ENCODE assay signal across 13 cellular contexts in genomic region chr10:93224005-93224779, GRCh38.
DNase-seq lines count a peak whose midpoint lies in the region; ATAC-seq and TF ChIP-seq lines count a peak whose summit lies in the region.
"Had no signal": no experiment of that assay in that cellular context is flagged by ENCODE, and none has a peak within 500 bp of the region (broad histone marks: within the 10 kb centered on the region; RNA-seq: fewer than 3 reads in every experiment).

No MANE protein-coding gene starts in this region.

- CTCF ChIA-PET in A673 (lab: Charles Lee) = interaction anchor here (0.7 kb wide), 1 partner anchor 143 kb away, joined by 3 read pairs; no protein-coding TSS in a partner anchor

- H3K4me3 ChIP-seq in A673 (ENCODE audit: low read depth, low read length, poor library complexity, severe bottlenecking) (no peak overlapping the region), OCI-LY1 (ENCODE audit: low read depth, low read length, poor library complexity, severe bottlenecking) (no peak overlapping the region), fibroblast of villous mesenchyme (ENCODE audit: low read depth, low read length) (no peak overlapping the region)
- H3K4me3 ChIP-seq: BLaER1 treated with 17β-estradiol and CSF1 and Interleukin-3, amounts not matched to agents 10 nM and 100 nM had no signal

- no peaks in the 10 kb centered on the region for H3K9me3 ChIP-seq in A673 (ENCODE audit: low read depth, low read length, poor library complexity, severe bottlenecking)
- no peaks in the 10 kb centered on the region for H3K9me3 ChIP-seq in OCI-LY1 (ENCODE audit: low read length)
- H3K9me3 ChIP-seq: BLaER1 treated with 17β-estradiol and CSF1 and Interleukin-3, amounts not matched to agents 10 nM and 100 nM had no signal

- H3K27ac ChIP-seq in A673 (ENCODE audit: low read depth, low read length, poor library complexity, severe bottlenecking) = no peak overlapping the region
- H3K27ac ChIP-seq in OCI-LY1 (ENCODE audit: low read depth, low read length, poor library complexity, severe bottlenecking) = no peak overlapping the region
- H3K27ac ChIP-seq: BLaER1 treated with 17β-estradiol and CSF1 and Interleukin-3, amounts not matched to agents 10 nM and 100 nM; VCaP had no signal

- POLR2A ChIA-PET in A673 (lab: Charles Lee; ENCODE audit: low non-redundant PET) = no interaction called here

- no peaks in the 10 kb centered on the region for H4K20me1 ChIP-seq in OCI-LY1 (ENCODE audit: insufficient read depth, low read length)
- H4K20me1 ChIP-seq: BLaER1 treated with 17β-estradiol and CSF1 and Interleukin-3, amounts not matched to agents 10 nM and 100 nM had no signal

- no peaks in the 10 kb centered on the region for H3K9me2 ChIP-seq in OCI-LY1 (ENCODE audit: low read depth, low read length)

- intact Hi-C loops in A673 (cut with micrococcal nuclease; ENCODE audit: unreplicated experiment) = loop anchor here (5.0 kb wide), 1 partner anchor 128 kb away; no protein-coding TSS in a partner anchor

- H3K4me1 ChIP-seq in A673 (ENCODE audit: insufficient read depth, low read length, poor library complexity, severe bottlenecking) = no peaks in the 10 kb centered on the region
- H3K4me1 ChIP-seq in OCI-LY1 (ENCODE audit: insufficient read depth, low read length, severe bottlenecking) = no peaks in the 10 kb centered on the region
- H3K4me1 ChIP-seq: BLaER1 treated with 17β-estradiol and CSF1 and Interleukin-3, amounts not matched to agents 10 nM and 100 nM had no signal

- H3K9ac ChIP-seq in OCI-LY1 (ENCODE audit: low read length) = no peak overlapping the region
- H3K9ac ChIP-seq: BLaER1 treated with 17β-estradiol and CSF1 and Interleukin-3, amounts not matched to agents 10 nM and 100 nM had no signal

- DNase-seq in A673 (ENCODE audit: low spot score) (no peak), ELR (ENCODE audit: low read depth) (peak; percentile 18), fibroblast of villous mesenchyme (ENCODE audit: low read depth) (no peak), nucleus accumbens (lab: John Stamatoyannopoulos, UW) (no peak)
- DNase-seq in central memory CD4-positive, alpha-beta T cell = no peak
- DNase-seq in stimulated activated CD4-positive, alpha-beta T cell treated with anti-CD3 and anti-CD28 coated beads, Interleukin-2, amount 100 ng/mL, for 48 hours = no peak
- DNase-seq: activated naive CD4-positive, alpha-beta T cell treated with Interleukin-2 at 50 U/mL for 16 hours; NCI-H2171 treated with DMSO at 0.1 percent for 48 hours; stimulated activated CD4-positive, alpha-beta T cell treated with anti-CD3 and anti-CD28 coated beads, Interleukin-1b, Interleukin-23, amount 100 ng/mL, for 48 hours had no signal

- H3K36me3 ChIP-seq in A673 (ENCODE audit: insufficient read depth, low read length, poor library complexity, severe bottlenecking) = no peaks in the 10 kb centered on the region
- H3K36me3 ChIP-seq in OCI-LY1 (ENCODE audit: insufficient read depth, low read length) = no peaks in the 10 kb centered on the region
- H3K36me3 ChIP-seq: BLaER1 treated with 17β-estradiol and CSF1 and Interleukin-3, amounts not matched to agents 10 nM and 100 nM had no signal

- H3K79me2 ChIP-seq in OCI-LY1 (ENCODE audit: insufficient read depth, low read length) = no peaks in the 10 kb centered on the region

- H3F3A ChIP-seq in OCI-LY1 (ENCODE audit: insufficient read depth, low read length) = no peaks in the 10 kb centered on the region

- no peaks in the 10 kb centered on the region for H3K27me3 ChIP-seq in A673 (replicated peaks; ENCODE audit: insufficient read depth, low read depth, low read length, poor library complexity)
- H3K27me3 ChIP-seq in OCI-LY1 (ENCODE audit: insufficient read depth, low read length) = no peaks in the 10 kb centered on the region
- H3K27me3 ChIP-seq: BLaER1 treated with 17β-estradiol and CSF1 and Interleukin-3, amounts not matched to agents 10 nM and 100 nM had no signal

- no peak overlapping the region for H3K4me2 ChIP-seq in OCI-LY1 (ENCODE audit: low read length)
- H3K4me2 ChIP-seq: BLaER1 treated with 17β-estradiol and CSF1 and Interleukin-3, amounts not matched to agents 10 nM and 100 nM had no signal

- H2AFZ ChIP-seq in OCI-LY1 (ENCODE audit: low read length) = no peak overlapping the region

- ATAC-seq in GM21526 (IDR thresholded peaks at IDR 0.05; ENCODE audit: low FRiP score, unreplicated experiment) = no peak

- peak; percentile 41 for TF ChIP-seq CTCF in A673 (conservative IDR thresholded peaks at IDR 0.05; ENCODE audit: low read depth, low read length)
- peak; percentile 16; the same call in 1 of the 2 replicates for TF ChIP-seq CTCF in OCI-LY1 (IDR thresholded peaks at IDR 0.05; ENCODE audit: low read length)
- TF ChIP-seq CTCF in fibroblast of villous mesenchyme (IDR thresholded peaks at IDR 0.05; ENCODE audit: insufficient read depth, low read depth, low read length) = peak; percentile 14

- BruUV-seq in A673 (replicated peaks; lab: Mats Ljungman, UMichigan) = no TSS peak
